ENCODE assay signal across 9 cellular contexts in the genomic region with DNA sequence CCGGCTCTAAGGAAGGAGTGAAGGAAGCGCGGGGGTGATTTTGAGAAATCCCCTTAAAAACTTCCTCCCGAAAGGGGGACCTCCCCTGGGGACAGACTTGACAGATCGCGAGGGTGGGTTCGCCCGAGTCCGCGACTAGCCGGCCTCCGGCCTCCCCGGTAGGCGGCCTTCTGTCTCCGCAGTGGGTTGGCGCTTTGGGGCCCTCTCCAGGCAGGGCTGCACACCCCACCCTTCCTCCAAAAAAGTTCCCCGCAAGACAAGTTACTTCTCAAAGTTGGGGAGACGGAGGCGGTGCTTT. TPM values are rescaled to one million over a fixed set of nuclear protein-coding genes. Genes with fewer than 3 reads are reported as not detected.
A peak's percentile ranks its signal among the peaks of the same experiment; 100 is the strongest.
DNase-seq lines count a peak whose midpoint lies in the region; ATAC-seq lines count a peak whose summit lies in the region.
"Had no signal": no experiment of that assay in that cellular context is flagged by ENCODE, and none has a peak within 500 bp of the region (broad histone marks: within the 10 kb centered on the region; RNA-seq: fewer than 3 reads in every experiment).

No MANE protein-coding gene starts in this region.

- peak overlapping the region; percentile 80 to 86 (median 85) for H3K4me3 ChIP-seq in skeletal muscle tissue (ENCODE audit: low read length in 3 of 3)
- H3K4me3 ChIP-seq: A549 had no signal

- no peaks in the 10 kb centered on the region for H3K36me3 ChIP-seq in skeletal muscle tissue (ENCODE audit: control insufficient read depth in 3 of 3, insufficient read depth in 3 of 3, low read length in 3 of 3)

- no peaks in the 10 kb centered on the region for H3K9me3 ChIP-seq in skeletal muscle tissue (ENCODE audit: control insufficient read depth in 3 of 3, low read length in 3 of 3)
- H3K9me3 ChIP-seq: A549 had no signal

- DNase-seq in activated CD8-positive, alpha-beta memory T cell treated with anti-CD3 and anti-CD28 coated beads for 48 hours (ENCODE audit: low read depth in 2 of 3, low spot score in 2 of 3): peak; percentile 38 to 48 (median 38)
- no peak for DNase-seq in activated CD8-positive, alpha-beta memory T cell treated with anti-CD3 and anti-CD28 coated beads for 24 hours
- DNase-seq in activated gamma-delta T cell treated with anti-CD3 and anti-CD28 coated beads, Interleukin-2, amount 50 U/mL, for 16 hours (ENCODE audit: low read depth): peak; percentile 46
- peak; percentile 52 for DNase-seq in left ventricle myocardium superior
- no peak for DNase-seq in AG08395 (ENCODE audit: low spot score)
- DNase-seq in NCI-H1436 treated with DMSO at 0.1 percent for 48 hours (lab: John Stamatoyannopoulos, UW): no peak
- no peak for DNase-seq in HuH-7 (ENCODE audit: low spot score)

- H3K4me1 ChIP-seq in skeletal muscle tissue (ENCODE audit: control insufficient read depth in 3 of 3, insufficient read depth in 3 of 3, low read length in 3 of 3): peaks cover 30 to 46% (median 34%) of the 10 kb centered on the region in 3 donors
- H3K4me1 ChIP-seq: A549 had no signal

- peak overlapping the region; percentile 77 to 90 (median 84) for H3K9ac ChIP-seq in skeletal muscle tissue (ENCODE audit: low read depth in 1 of 3, low read length in 3 of 3)

- H3K27me3 ChIP-seq in skeletal muscle tissue (ENCODE audit: control insufficient read depth in 3 of 3, insufficient read depth in 3 of 3, low read length in 3 of 3): no peaks in the 10 kb centered on the region

- peak overlapping the region; percentile 89 for H3K27ac ChIP-seq in skeletal muscle tissue (ENCODE audit: low read depth, low read length)
- H3K27ac ChIP-seq: A549 had no signal

- intact Hi-C loops in left ventricle myocardium superior (cut with micrococcal nuclease): no loop called here

- peak; percentile 63 for ATAC-seq in left ventricle myocardium superior
- ATAC-seq: A549 had no signal

RNA-seq across cellular contexts. Expression of a gene that starts 24.8 kb away (rescaled TPM):
- total RNA-seq in left ventricle myocardium superior: 64.8 TPM
- total RNA-seq in skeletal muscle tissue: 15.7 TPM

Comparison
In these comparisons a context has a peak if more than half of its experiments do, and no peak if none do; other contexts are left out.
1. DNase-seq: peak in activated CD8-positive, alpha-beta memory T cell treated with anti-CD3 and anti-CD28 coated beads for 48 hours (3 of 3), activated gamma-delta T cell treated with anti-CD3 and anti-CD28 coated beads, Interleukin-2, amount 50 U/mL, for 16 hours (single experiment) and left ventricle myocardium superior (single experiment); none in activated CD8-positive, alpha-beta memory T cell treated with anti-CD3 and anti-CD28 coated beads for 24 hours (single experiment), AG08395 (single experiment), NCI-H1436 treated with DMSO at 0.1 percent for 48 hours (single experiment) and HuH-7 (single experiment).